1 cellular context compared by ENCODE assay signal in the genomic region with DNA sequence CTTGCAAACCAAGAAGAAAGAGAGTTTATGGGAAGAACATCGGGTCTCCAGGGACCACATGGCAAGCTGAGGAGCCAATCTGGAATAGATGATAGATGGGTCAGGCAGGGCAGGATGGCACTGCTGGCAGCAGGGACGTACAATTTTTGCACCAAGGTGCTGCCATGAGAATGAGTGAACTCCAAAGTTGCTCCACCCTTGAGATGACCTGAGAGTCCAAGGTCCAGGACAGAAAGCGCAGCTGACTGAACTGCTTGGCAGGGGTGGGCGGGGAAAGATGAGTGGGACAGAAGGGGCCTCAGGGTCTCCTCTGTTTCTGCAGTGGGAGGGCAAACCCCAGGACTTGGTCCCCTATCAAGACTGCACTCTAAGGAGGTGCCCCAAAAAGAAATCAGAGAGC.
TF ChIP-seq lines count a peak whose summit lies in the region.

No MANE protein-coding gene starts in this region.

TF ChIP-seq in H1, 55 proteins besides CTCF, POLR2A, EP300 and RAD21 (continued from another document):
- TF ChIP-seq RXRA (IDR thresholded peaks at IDR 0.05; ENCODE audit: insufficient read depth, low read depth, low read length) = no peak
- TF ChIP-seq EGR1 (IDR thresholded peaks at IDR 0.05; ENCODE audit: borderline replicate concordance, low read depth, low read length) = no peak
- no peak for TF ChIP-seq EZH2 (IDR thresholded peaks at IDR 0.05; ENCODE audit: low read depth, low read length, severe bottlenecking)
- TF ChIP-seq KDM1A (IDR thresholded peaks at IDR 0.05; ENCODE audit: borderline replicate concordance, low read length) = no peak
- TF ChIP-seq RFX5 (IDR thresholded peaks at IDR 0.05; ENCODE audit: borderline replicate concordance, low read depth, low read length) = no peak
- no peak for TF ChIP-seq CREB1 (IDR thresholded peaks at IDR 0.05)
- no peak for TF ChIP-seq HDAC6 (IDR thresholded peaks at IDR 0.05; ENCODE audit: low read depth, low read length)
- TF ChIP-seq TBP (IDR thresholded peaks at IDR 0.05; ENCODE audit: low read depth, low read length) = no peak
- TF ChIP-seq CBX8 (IDR thresholded peaks at IDR 0.05; ENCODE audit: borderline replicate concordance, low read depth, low read length) = no peak
- TF ChIP-seq, protein P1, sequence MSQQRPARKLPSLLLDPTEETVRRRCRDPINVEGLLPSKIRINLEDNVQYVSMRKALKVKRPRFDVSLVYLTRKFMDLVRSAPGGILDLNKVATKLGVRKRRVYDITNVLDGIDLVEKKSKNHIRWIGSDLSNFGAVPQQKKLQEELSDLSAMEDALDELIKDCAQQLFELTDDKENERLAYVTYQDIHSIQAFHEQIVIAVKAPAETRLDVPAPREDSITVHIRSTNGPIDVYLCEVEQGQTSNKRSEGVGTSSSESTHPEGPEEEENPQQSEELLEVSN (IDR thresholded peaks at IDR 0.05) = no peak
